Comparison of ENCODE assay signal across 24 cellular contexts in genomic region chr1:3418600-3418999, GRCh38. TPM values are rescaled to one million over a fixed set of nuclear protein-coding genes. Genes with fewer than 3 reads are reported as not detected.
"Had no signal": no experiment of that assay in that cellular context is flagged by ENCODE, and none has a peak within 500 bp of the region (broad histone marks: within the 10 kb centered on the region; RNA-seq: fewer than 3 reads in every experiment).

No MANE protein-coding gene starts in this region.

- H3K27me3 ChIP-seq: neural progenitor cell, pancreas, right lobe of liver, testis, tibial artery, upper lobe of left lung, vagina had no signal

- H3K36me3 ChIP-seq: neural progenitor cell, neutrophil, right lobe of liver, sigmoid colon, suprapubic skin, vagina had no signal

- H3K9me3 ChIP-seq: neutrophil, pancreas, right lobe of liver, suprapubic skin, testis, vagina had no signal

- H3K27ac ChIP-seq: neural progenitor cell, neutrophil, pancreas, psoas muscle, right lobe of liver, sigmoid colon, suprapubic skin, testis, upper lobe of left lung, vagina had no signal

- H2AFZ ChIP-seq: neural progenitor cell had no signal

- DNase-seq: naive thymus-derived CD4-positive, alpha-beta T cell; natural killer cell; nucleus accumbens; pancreas; psoas muscle; right lobe of liver; sigmoid colon; stimulated activated CD4-positive, alpha-beta T cell treated with anti-CD3 and anti-CD28 coated beads, Interleukin-15, amount 100 ng/mL, for 24 hours; stimulated activated CD4-positive, alpha-beta T cell treated with anti-CD3 and anti-CD28 coated beads, Interleukin-2, amount 100 ng/mL, for 24 hours; stimulated activated CD4-positive, alpha-beta T cell treated with anti-CD3 and anti-CD28 coated beads, Interleukin-2, amount 100 ng/mL, for 48 hours; stimulated activated CD4-positive, alpha-beta T cell treated with anti-CD3 and anti-CD28 coated beads, Interleukin-4, amount 100 ng/mL, for 24 hours; stimulated activated naive B cell treated with anti-CD40 and anti-IgM and Interleukin-4, amounts not matched to agents 10 μg/mL and 1 μg/mL and 100 μg/mL, for 72 hours; stimulated activated naive CD4-positive, alpha-beta T cell treated with Interleukin-2 at 50 U/mL for 16 hours; substantia nigra; testis; tibial artery; trophoblast cell had no signal

- H3K4me3 ChIP-seq: neural progenitor cell, pancreas, psoas muscle, right lobe of liver, sigmoid colon, suprapubic skin, testis, tibial artery, upper lobe of left lung, vagina had no signal

- H3K9ac ChIP-seq: neural progenitor cell had no signal

- H3K4me2 ChIP-seq: neural progenitor cell had no signal

- ATAC-seq: naive thymus-derived CD4-positive, alpha-beta T cell; psoas muscle; right cardiac atrium; right lobe of liver; stimulated activated effector memory CD8-positive, alpha-beta T cell treated with anti-CD3 and anti-CD28 coated beads, Interleukin-12 subunit alpha, Interleukin-12 subunit beta, amount 100 ng/mL, for 72 hours; stimulated activated naive B cell treated with anti-CD40 and anti-IgM and Interleukin-4, amounts not matched to agents 10 μg/mL and 1 μg/mL and 100 μg/mL, for 72 hours had no signal

- H3K4me1 ChIP-seq: neural progenitor cell, psoas muscle, right lobe of liver, vagina had no signal

RNA-seq across cellular contexts. Expression of gene ARHGEF16, which starts 35.9 kb away (rescaled TPM):
- total RNA-seq: natural killer cell had no signal
- polyA plus RNA-seq: naive thymus-derived CD4-positive, alpha-beta T cell had no signal
